In the genomic region with DNA sequence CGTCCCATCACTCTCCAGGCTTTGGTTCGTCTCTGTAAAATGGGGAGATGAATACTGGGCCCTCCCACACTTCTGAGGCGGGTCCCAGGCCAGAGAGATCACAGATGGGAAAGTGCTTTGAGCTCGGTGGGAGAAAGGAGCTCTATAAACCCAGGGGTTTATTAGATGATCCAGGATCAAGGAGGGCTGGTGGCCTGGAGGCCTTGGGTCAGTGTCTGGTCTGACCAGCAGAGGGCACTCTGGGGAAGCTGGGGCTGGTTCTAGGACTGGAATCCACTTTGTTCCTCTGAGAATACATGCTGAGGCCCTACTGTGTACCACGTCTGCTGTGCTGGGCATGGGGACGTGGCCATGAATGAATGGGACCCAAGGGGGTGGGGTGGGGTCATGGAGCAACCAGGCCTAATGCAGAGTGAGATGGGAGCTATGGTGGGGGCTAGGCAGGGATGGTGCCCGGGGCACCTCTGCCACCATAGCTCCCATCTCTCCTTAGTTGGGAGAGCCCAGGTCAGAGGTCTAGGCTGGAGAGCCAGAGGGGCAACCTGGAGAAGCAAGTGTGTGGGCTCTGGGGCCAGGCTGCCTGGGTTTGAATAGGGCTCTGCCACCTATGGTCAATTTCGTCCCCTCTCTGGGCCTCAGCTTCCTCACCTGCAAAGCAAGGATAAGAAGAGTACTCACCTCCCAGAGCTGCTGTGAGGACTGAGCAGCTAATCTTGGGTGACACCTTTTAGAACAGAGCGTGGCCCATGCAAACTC, we compare ENCODE assay signal across 8 cellular contexts. TPM values are rescaled to one million over a fixed set of nuclear protein-coding genes. Genes with fewer than 3 reads are reported as not detected.
A peak's percentile ranks its signal among the peaks of the same experiment; 100 is the strongest.
DNase-seq lines count a peak whose midpoint lies in the region; ATAC-seq, FAIRE-seq and TF ChIP-seq lines count a peak whose summit lies in the region.

No MANE protein-coding gene starts in this region.

- H3K9ac ChIP-seq in PC-3 (ENCODE audit: low read length): no peak overlapping the region
- H3K9ac ChIP-seq in trophoblast cell (ENCODE audit: low read length): no peak overlapping the region

- WGBS in trophoblast cell (ENCODE audit: extremely low coverage, insufficient coverage, insufficient read length): no CpG with 5 or more reads among the region's 9 CpGs

- no peak overlapping the region for H3K4ac ChIP-seq in trophoblast cell (ENCODE audit: low read depth, low read length)

- intact Hi-C loops in PC-3 (cut with micrococcal nuclease): loop anchor here (1.0 kb wide), 1 partner anchor 39 kb away; no protein-coding TSS in a partner anchor

- H3K27me3 ChIP-seq in PC-3 (ENCODE audit: low read length) (no peaks in the 10 kb centered on the region), trophoblast cell (ENCODE audit: insufficient read depth, low read length) (no peaks in the 10 kb centered on the region)

- H3K23ac ChIP-seq in trophoblast cell (ENCODE audit: low read length): no peak overlapping the region

- H3K4me2 ChIP-seq in PC-3 (ENCODE audit: low read length): no peak overlapping the region
- no peak overlapping the region for H3K4me2 ChIP-seq in trophoblast cell (ENCODE audit: low read length)

- POLR2A ChIA-PET in PC-3 (lab: Charles Lee; ENCODE audit: unreplicated experiment): no interaction called here

- peak overlapping the region; percentile 65 for H4K91ac ChIP-seq in trophoblast cell (ENCODE audit: low read depth, low read length)

- H3K36me3 ChIP-seq in PC-3 (ENCODE audit: low read depth, low read length) (no peaks in the 10 kb centered on the region), trophoblast cell (ENCODE audit: control insufficient read depth in 1 of 2, insufficient read depth in 2 of 2, low read length in 2 of 2) (no peaks in the 10 kb centered on the region)

- no peaks in the 10 kb centered on the region for H4K20me1 ChIP-seq in PC-3 (ENCODE audit: low read length)

- H3K9me2 ChIP-seq in PC-3 (replicated peaks; ENCODE audit: low read length): no peaks in the 10 kb centered on the region

- H3K18ac ChIP-seq in trophoblast cell (ENCODE audit: low read length): no peak overlapping the region

- H3K4me3 ChIP-seq in AG09309 (ENCODE audit: control insufficient read depth, low read depth, low read length) (no peak overlapping the region), PC-3 (ENCODE audit: low read length) (no peak overlapping the region), trophoblast cell (ENCODE audit: low read depth, low read length) (no peak overlapping the region)

- peak; percentile 58 for FAIRE-seq in GM18507 (lab: Jason Lieb, UNC)

- H2BK120ac ChIP-seq in trophoblast cell (ENCODE audit: insufficient read depth, low read length, poor library complexity): peak overlapping the region; percentile 7

- no peaks in the 10 kb centered on the region for H3K9me3 ChIP-seq in PC-3 (ENCODE audit: low read length)
- H3K9me3 ChIP-seq in trophoblast cell (ENCODE audit: insufficient read depth, low read depth, low read length): no peaks in the 10 kb centered on the region

- TF ChIP-seq CTCF in AG09309 (IDR thresholded peaks at IDR 0.05; ENCODE audit: control insufficient read depth, insufficient read depth, low read depth, low read length, missing control alignments) (peak; percentile 95), PC-3 (conservative IDR thresholded peaks at IDR 0.05; ENCODE audit: low read depth, low read length) (peak; percentile 91)

- no peak overlapping the region for H3K27ac ChIP-seq in PC-3 (ENCODE audit: low read length)
- H3K27ac ChIP-seq in trophoblast cell (ENCODE audit: low read depth, low read length): no peak overlapping the region

- no TSS peak for BruUV-seq in PC-3 (replicated peaks; lab: Mats Ljungman, UMichigan)

- no peak overlapping the region for H2BK5ac ChIP-seq in trophoblast cell (ENCODE audit: low read depth, low read length, poor library complexity)

- H3K14ac ChIP-seq in trophoblast cell (ENCODE audit: low read length): peak overlapping the region; percentile 17

- H4K12ac ChIP-seq in trophoblast cell (ENCODE audit: low read depth, low read length): no peak overlapping the region

- H3F3A ChIP-seq in PC-3 (ENCODE audit: low read length, unreplicated experiment): no peaks in the 10 kb centered on the region

- H3K79me2 ChIP-seq in PC-3 (ENCODE audit: low read length) (peaks cover 4% of the 10 kb centered on the region; the same call in 1 of the 2 replicates), trophoblast cell (ENCODE audit: control insufficient read depth, insufficient read depth, low read length, poor library complexity) (no peaks in the 10 kb centered on the region)

- H3K79me1 ChIP-seq in trophoblast cell (ENCODE audit: low read length): peaks cover 1% of the 10 kb centered on the region

- H2AFZ ChIP-seq in PC-3 (ENCODE audit: low read length) (peak overlapping the region; percentile 37; the same call in 1 of the 2 replicates), trophoblast cell (ENCODE audit: insufficient read depth, low read length, poor library complexity) (no peak overlapping the region)

- H4K8ac ChIP-seq in trophoblast cell (ENCODE audit: low read depth, low read length): peak overlapping the region; percentile 24

- H2AK5ac ChIP-seq in trophoblast cell (ENCODE audit: low read length): peak overlapping the region; percentile 92

- H3K4me1 ChIP-seq in PC-3 (ENCODE audit: insufficient read depth, low read length) (peaks cover 11% of the 10 kb centered on the region), trophoblast cell (ENCODE audit: control insufficient read depth in 1 of 2, insufficient read depth in 2 of 2, low read length in 2 of 2) (peaks cover 5 to 8% of the 10 kb centered on the region in 2 experiments)

- H2BK12ac ChIP-seq in trophoblast cell (ENCODE audit: low read length): peak overlapping the region; percentile 97

- ATAC-seq in PC-3 (peak; percentile 58), GM21619 (IDR thresholded peaks at IDR 0.05; ENCODE audit: unreplicated experiment) (no peak), GM18868 (IDR thresholded peaks at IDR 0.05; ENCODE audit: unreplicated experiment) (no peak)

- CTCF ChIA-PET in PC-3 (lab: Charles Lee): interaction anchor here (0.5 to 1.3 kb wide), 5 partner anchors 39 to 382 kb away, joined by 3 to 11 read pairs (median 3); no protein-coding TSS in a partner anchor

- DNase-seq in AG09309 (ENCODE audit: low read depth): no peak
- peak; percentile 49 for DNase-seq in GM18507 (ENCODE audit: extremely low spot score, insufficient read length, low read depth)
- DNase-seq in PC-3: peak; percentile 86
- peak; percentile 36 for DNase-seq in activated T-helper 1 cell treated with Interleukin-2 at 50 U/mL for 16 hours (ENCODE audit: low read depth)
- DNase-seq in fibroblast of the conjunctiva (ENCODE audit: low read depth): peak; percentile 26
- DNase-seq in trophoblast cell: peak; percentile 35 to 80

RNA-seq across cellular contexts. Expression of a gene that starts 9.0 kb away (rescaled TPM):
- 7.7 and 9.8 TPM in 2 replicates for total RNA-seq in PC-3 (2014; rRNA removed)
- polyA plus RNA-seq in trophoblast cell (2013): 0.04 TPM in 2 replicates

RNA-seq across cellular contexts. Expression of a gene that starts 38.9 kb away (rescaled TPM):
- total RNA-seq in PC-3 (2014; rRNA removed): not detected in 2 replicates
- polyA plus RNA-seq in trophoblast cell (2013): 0.17 and 0.18 TPM in 2 replicates
